Comparison of ENCODE assay signal across 32 cellular contexts in the genomic region with DNA sequence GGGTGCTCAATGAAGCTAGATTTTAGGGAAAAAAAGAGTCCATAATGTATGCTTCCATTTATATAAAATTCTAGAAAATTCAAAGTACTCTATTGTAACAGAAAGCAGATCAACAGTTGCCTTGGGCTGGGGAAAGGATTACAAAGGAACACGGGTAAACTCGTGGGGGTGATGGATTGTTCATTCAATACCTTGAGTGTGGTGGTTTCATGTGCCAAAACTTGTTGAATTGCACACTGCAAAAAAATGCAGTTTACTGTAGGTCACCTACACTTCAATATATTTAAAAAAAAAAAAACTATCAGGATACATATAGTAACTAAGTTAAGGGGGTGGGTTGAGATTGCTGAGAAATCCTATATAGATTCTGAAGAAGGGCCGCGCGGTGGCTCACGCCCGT.
"Had no signal": no experiment of that assay in that cellular context is flagged by ENCODE, and none has a peak within 500 bp of the region (broad histone marks: within the 10 kb centered on the region; RNA-seq: fewer than 3 reads in every experiment).

No MANE protein-coding gene starts in this region.

- H3K9me3 Mint-ChIP-seq: activated CD4-positive, alpha-beta memory T cell treated with anti-CD3 and anti-CD28 coated beads for 36 hours; activated CD4-positive, alpha-beta T cell treated with anti-CD3 and anti-CD28 coated beads, Interleukin-2, amount 10 ng/mL, durations not matched to agents 24 days and 14 days; activated T-helper 1 cell treated with anti-CD3 and anti-CD28 coated beads, Interleukin-12 subunit alpha, Interleukin-12 subunit beta, Interleukin-2, Interleukin-4 antibody, amounts not matched to agents 30 ng/mL and 10 ng/mL and 1 ng/mL, durations not matched to agents 14 hours and 24 hours and 36 hours; activated T-helper 2 cell treated with anti-CD3 and anti-CD28 coated beads, Interferon-gamma antibody, Interleukin-2, Interleukin-4, amounts not matched to agents 10 μg/mL and 5 μg/mL and 100 μg/mL, durations not matched to agents 14 hours and 24 hours and 36 hours; T-helper 2 cell treated with Interferon-gamma antibody and Interleukin-4, amounts not matched to agents 5 μg/mL and 100 μg/mL, for 36 hours had no signal

- H3K4me3 ChIP-seq: gastroesophageal sphincter, heart right ventricle had no signal

- H3K27ac Mint-ChIP-seq: activated CD4-positive, alpha-beta memory T cell treated with anti-CD3 and anti-CD28 coated beads for 36 hours; activated CD4-positive, alpha-beta T cell treated with anti-CD3 and anti-CD28 coated beads for 36 hours; activated CD4-positive, alpha-beta T cell treated with anti-CD3 and anti-CD28 coated beads, Interleukin-2, amount 10 ng/mL, durations not matched to agents 24 days and 14 days; activated CD8-positive, alpha-beta memory T cell treated with anti-CD3 and anti-CD28 coated beads, Interleukin-2, amount 10 ng/mL, durations not matched to agents 7 days and 5 days; activated CD8-positive, alpha-beta T cell treated with anti-CD3 and anti-CD28 coated beads, Interleukin-2, amount 10 ng/mL, durations not matched to agents 7 days and 5 days; activated naive CD8-positive, alpha-beta T cell; activated T-helper 1 cell treated with anti-CD3 and anti-CD28 coated beads, Interleukin-12 subunit alpha, Interleukin-12 subunit beta, Interleukin-2, Interleukin-4 antibody, amounts not matched to agents 30 ng/mL and 10 ng/mL and 1 ng/mL, durations not matched to agents 14 hours and 24 hours and 36 hours; activated T-helper 2 cell treated with anti-CD3 and anti-CD28 coated beads, Interferon-gamma antibody, Interleukin-2, Interleukin-4, amounts not matched to agents 10 μg/mL and 5 μg/mL and 100 μg/mL, durations not matched to agents 14 hours and 24 hours and 36 hours; effector memory CD8-positive, alpha-beta T cell; T-helper 17 cell; T-helper 2 cell treated with Interferon-gamma antibody and Interleukin-4, amounts not matched to agents 5 μg/mL and 100 μg/mL, for 36 hours had no signal

- H3K27me3 Mint-ChIP-seq: activated CD4-positive, alpha-beta memory T cell treated with anti-CD3 and anti-CD28 coated beads for 36 hours; activated CD4-positive, alpha-beta T cell treated with anti-CD3 and anti-CD28 coated beads for 36 hours; activated CD4-positive, alpha-beta T cell treated with anti-CD3 and anti-CD28 coated beads, Interleukin-2, amount 10 ng/mL, durations not matched to agents 24 days and 14 days; activated CD8-positive, alpha-beta memory T cell treated with anti-CD3 and anti-CD28 coated beads, Interleukin-2, amount 10 ng/mL, durations not matched to agents 7 days and 5 days; activated naive CD8-positive, alpha-beta T cell; effector memory CD8-positive, alpha-beta T cell had no signal

- H3K36me3 ChIP-seq: brain microvascular endothelial cell, gastroesophageal sphincter, heart right ventricle, WERI-Rb-1 had no signal

- DNase-seq: activated CD4-positive, alpha-beta memory T cell treated with anti-CD3 and anti-CD28 coated beads for 36 hours; activated CD4-positive, alpha-beta T cell treated with anti-CD3 and anti-CD28 coated beads for 36 hours; activated CD4-positive, alpha-beta T cell treated with anti-CD3 and anti-CD28 coated beads, Interleukin-2, amount 10 ng/mL, durations not matched to agents 24 days and 14 days; activated CD4-positive, CD25-positive, alpha-beta regulatory T cell; activated CD4-positive, CD25-positive, alpha-beta regulatory T cell treated with anti-CD3 and anti-CD28 coated beads, Interleukin-2, amount 50 U/mL, for 72 hours; activated CD8-positive, alpha-beta memory T cell treated with anti-CD3 and anti-CD28 coated beads, Interleukin-2, amount 10 ng/mL, durations not matched to agents 7 days and 5 days; activated CD8-positive, alpha-beta memory T cell treated with anti-CD3 and anti-CD28 coated beads, Interleukin-2, amount 50 U/mL, for 4 hours; activated CD8-positive, alpha-beta T cell treated with anti-CD3 and anti-CD28 coated beads, Interleukin-2, amount 10 ng/mL, durations not matched to agents 7 days and 5 days; activated effector memory CD4-positive, alpha-beta T cell treated with anti-CD3 and anti-CD28 coated beads, Interleukin-2, amount 50 U/mL, for 16 hours; activated naive CD4-positive, alpha-beta T cell treated with anti-CD3 and anti-CD28 coated beads, Interleukin-2, amount 50 U/mL, for 16 hours; activated T-cell treated with anti-CD3 and anti-CD28 coated beads, Interleukin-2, amount 50 U/mL, for 1 hour; activated T-cell treated with anti-CD3 and anti-CD28 coated beads, Interleukin-2, amount 50 U/mL, for 48 hours; amniotic stem cell; anterior cingulate cortex; brain microvascular endothelial cell; caudate nucleus; cortex of kidney; dermis blood vessel endothelial cell; effector CD4-positive, alpha-beta T cell; effector memory CD8-positive, alpha-beta T cell; foreskin melanocyte; heart right ventricle; T-helper 1 cell; T-helper 17 cell; T1000; WERI-Rb-1 had no signal

- H3K4me1 Mint-ChIP-seq: activated CD4-positive, alpha-beta T cell treated with anti-CD3 and anti-CD28 coated beads for 36 hours; activated CD4-positive, alpha-beta T cell treated with anti-CD3 and anti-CD28 coated beads, Interleukin-2, amount 10 ng/mL, durations not matched to agents 24 days and 14 days; activated CD8-positive, alpha-beta memory T cell treated with anti-CD3 and anti-CD28 coated beads, Interleukin-2, amount 10 ng/mL, durations not matched to agents 7 days and 5 days; T-helper 17 cell had no signal

- H3K27me3 ChIP-seq: brain microvascular endothelial cell, gastroesophageal sphincter, heart right ventricle had no signal

- H3K36me3 Mint-ChIP-seq: activated CD4-positive, alpha-beta memory T cell treated with anti-CD3 and anti-CD28 coated beads for 36 hours; activated CD8-positive, alpha-beta memory T cell treated with anti-CD3 and anti-CD28 coated beads, Interleukin-2, amount 10 ng/mL, durations not matched to agents 7 days and 5 days; activated naive CD8-positive, alpha-beta T cell had no signal

- H3K9me3 ChIP-seq: gastroesophageal sphincter, heart right ventricle had no signal

- H3K4me3 Mint-ChIP-seq: activated CD4-positive, alpha-beta memory T cell treated with anti-CD3 and anti-CD28 coated beads for 36 hours; activated CD4-positive, alpha-beta T cell treated with anti-CD3 and anti-CD28 coated beads for 36 hours; activated CD4-positive, alpha-beta T cell treated with anti-CD3 and anti-CD28 coated beads, Interleukin-2, amount 10 ng/mL, durations not matched to agents 24 days and 14 days; activated CD8-positive, alpha-beta memory T cell treated with anti-CD3 and anti-CD28 coated beads, Interleukin-2, amount 10 ng/mL, durations not matched to agents 7 days and 5 days; activated CD8-positive, alpha-beta T cell treated with anti-CD3 and anti-CD28 coated beads, Interleukin-2, amount 10 ng/mL, durations not matched to agents 7 days and 5 days; activated naive CD8-positive, alpha-beta T cell; activated T-helper 1 cell treated with anti-CD3 and anti-CD28 coated beads, Interleukin-12 subunit alpha, Interleukin-12 subunit beta, Interleukin-2, Interleukin-4 antibody, amounts not matched to agents 30 ng/mL and 10 ng/mL and 1 ng/mL, durations not matched to agents 14 hours and 24 hours and 36 hours; effector memory CD8-positive, alpha-beta T cell; T-helper 17 cell; T-helper 2 cell treated with Interferon-gamma antibody and Interleukin-4, amounts not matched to agents 5 μg/mL and 100 μg/mL, for 36 hours had no signal

- H3K27ac ChIP-seq: brain microvascular endothelial cell, epithelial cell of prostate, gastroesophageal sphincter, heart right ventricle, WERI-Rb-1 had no signal

- ATAC-seq: activated CD4-positive, alpha-beta T cell treated with anti-CD3 and anti-CD28 coated beads for 36 hours; activated CD8-positive, alpha-beta memory T cell treated with anti-CD3 and anti-CD28 coated beads, Interleukin-2, amount 10 ng/mL, durations not matched to agents 7 days and 5 days; activated CD8-positive, alpha-beta T cell treated with anti-CD3 and anti-CD28 coated beads, Interleukin-2, amount 10 ng/mL, durations not matched to agents 7 days and 5 days; effector memory CD8-positive, alpha-beta T cell; gastroesophageal sphincter; heart right ventricle; T-helper 17 cell had no signal
